ENCODE assay signal across 8 cellular contexts in the genomic region with DNA sequence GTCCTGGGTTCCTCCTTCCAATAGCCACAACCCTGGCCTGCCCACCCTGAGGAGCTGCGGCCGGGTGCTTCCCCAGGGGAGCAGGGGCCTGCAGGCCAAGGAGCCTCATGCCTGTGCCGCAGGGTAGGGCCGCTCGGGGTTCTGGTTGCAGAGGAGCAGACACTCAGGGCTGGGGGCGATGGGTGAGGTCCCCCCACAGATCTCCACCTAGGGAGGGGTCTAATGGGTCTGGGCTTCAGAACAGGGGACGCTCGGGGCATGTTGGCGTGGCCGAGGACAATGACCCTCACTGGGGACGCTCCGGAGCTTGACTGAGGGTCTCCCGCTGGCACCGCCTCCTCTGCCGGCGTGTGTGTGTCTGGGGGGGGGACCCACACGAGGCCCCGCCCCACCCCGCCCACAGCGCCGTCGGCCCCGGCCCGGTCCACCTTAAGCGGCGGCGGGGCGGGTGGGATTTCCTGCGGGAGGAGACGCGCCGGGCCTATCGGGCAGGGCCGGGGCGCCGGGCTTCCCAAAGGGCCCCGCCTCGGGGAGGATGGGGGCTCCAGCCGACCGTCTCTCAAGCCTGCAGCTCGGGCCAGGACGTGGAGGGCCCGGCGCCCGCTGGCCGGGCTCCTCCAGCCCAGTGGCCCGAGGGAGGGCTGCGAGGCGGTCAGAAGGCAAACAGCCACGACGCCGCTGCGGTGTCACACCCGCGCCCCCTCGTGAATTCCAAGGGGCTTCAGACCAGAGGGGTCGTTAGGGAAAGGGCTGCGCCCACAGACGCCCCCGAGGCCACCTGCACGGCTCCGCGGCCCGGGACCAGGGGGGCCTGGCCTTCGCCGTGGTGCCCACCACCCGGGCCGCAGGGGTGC. TPM values are rescaled to one million over a fixed set of nuclear protein-coding genes. Genes with fewer than 3 reads are reported as not detected.
DNase-seq lines count a peak whose midpoint lies in the region; ATAC-seq and TF ChIP-seq lines count a peak whose summit lies in the region.

No MANE protein-coding gene starts in this region.

- CTCF ChIA-PET in AG04449 (lab: Yijun Ruan, JAX), result interaction anchor here (2.0 to 3.3 kb wide), 2 partner anchors 12 to 400 kb away, joined by 5 to 27 read pairs; no protein-coding TSS in a partner anchor

- POLR2A ChIA-PET in AG04449 (lab: Yijun Ruan, JAX), result interaction anchor here (1.7 kb wide), 1 partner anchor 13 kb away, joined by 12 read pairs; the partner anchor contains the start of gene TRMT2A

- peaks cover 0 to 20% of the 10 kb centered on the region in 2 donors for H3K4me1 ChIP-seq in uterus

- no peaks in the 10 kb centered on the region for H3K27me3 ChIP-seq in uterus

- TF ChIP-seq POLR2A in uterus (IDR thresholded peaks at IDR 0.05), result peak in 1 of 2 donors; percentile 13

- H3K4me3 ChIP-seq in AG04449 (ENCODE audit: low read depth, low read length) (peak overlapping the region; percentile 77), astrocyte of the cerebellum (ENCODE audit: low read depth, low read length) (peak overlapping the region; percentile 79), uterus (peak overlapping the region; percentile 94 to 95)

- intact Hi-C loops in uterus (cut with DNase I; ENCODE audit: low total_unique reads), result no loop called here

- peak overlapping the region; percentile 92 to 97 for H3K27ac ChIP-seq in uterus

- DNase-seq in AG04449 (ENCODE audit: low read depth, low spot score) (no peak), HT-29 (ENCODE audit: low spot score) (peak; percentile 81), T-helper 22 cell (ENCODE audit: low read depth) (peak; percentile 72), astrocyte of the cerebellum (ENCODE audit: low read depth) (peak; percentile 49), hippocampal formation (lab: John Stamatoyannopoulos, UW) (peak; percentile 63 to 77), renal cortical epithelial cell (ENCODE audit: low read depth) (peak; percentile 28), uterus (peak; percentile 83 to 84)

- TF ChIP-seq CTCF in AG04449 (IDR thresholded peaks at IDR 0.05; ENCODE audit: insufficient read depth, low read length, missing control alignments), result no peak
- no peak for TF ChIP-seq CTCF in astrocyte of the cerebellum (IDR thresholded peaks at IDR 0.05; ENCODE audit: low read depth, low read length, missing control alignments)
- no peak for TF ChIP-seq CTCF in uterus (IDR thresholded peaks at IDR 0.05)

- ATAC-seq in GM18907 (IDR thresholded peaks at IDR 0.05; ENCODE audit: unreplicated experiment), result peak; percentile 40

- no peaks in the 10 kb centered on the region for H3K9me3 ChIP-seq in uterus

- in situ Hi-C loops in astrocyte of the cerebellum (cut with HindIII; ENCODE audit: low sequenced_read_pairs), result no loop called here

- no peaks in the 10 kb centered on the region for H3K36me3 ChIP-seq in uterus

RNA-seq across cellular contexts. Expression of gene ZDHHC8, which starts 0.6 kb away (rescaled TPM):
- 62.9 and 94.8 TPM in 2 replicates for total RNA-seq in HT-29 (2014; rRNA removed; shearing (Covaris generic))
- total RNA-seq in renal cortical epithelial cell (2.6 and 35.3 TPM in 2 replicates), uterus (10 to 100 TPM in 3 of 4 donors, 1 to 10 TPM in 1; 2.4 to 87.9 (median 20.1) TPM)

RNA-seq across cellular contexts. Expression of gene TRMT2A, which starts 13.9 kb away (rescaled TPM):
- total RNA-seq in HT-29 (2014; rRNA removed; shearing (Covaris generic)), result 241 and 278 TPM in 2 replicates
- total RNA-seq in renal cortical epithelial cell (28.8 and 29.3 TPM in 2 replicates), uterus (100 to 1,000 TPM in 1 of 4 donors, 10 to 100 TPM in 3; 30.9 to 123 (median 45.3) TPM)

RNA-seq across cellular contexts. Expression of gene RANBP1, which starts 15.1 kb away (rescaled TPM):
- total RNA-seq in HT-29 (2014; rRNA removed; shearing (Covaris generic)), result 978 and 1,308 TPM in 2 replicates
- total RNA-seq in renal cortical epithelial cell, result 173 and 360 TPM in 2 replicates
- total RNA-seq in uterus, result 100 to 1,000 TPM in 2 of 4 donors, 10 to 100 TPM in 2; 57.6 to 233 (median 135) TPM

RNA-seq across cellular contexts. Expression of gene CCDC188, which starts 19.9 kb away (rescaled TPM):
- 0.20 and 0.34 TPM in 2 replicates for total RNA-seq in HT-29 (2014; rRNA removed; shearing (Covaris generic))
- total RNA-seq in renal cortical epithelial cell (0.10 TPM in 1 of 2 replicates, not detected in the other), uterus (1 to 10 TPM in 2 of 4 donors, not detected in 2; 2.7 to 4.3 TPM)

RNA-seq across cellular contexts. Expression of gene DGCR8, which starts 50.9 kb away (rescaled TPM):
- 74.9 and 87.2 TPM in 2 replicates for total RNA-seq in HT-29 (2014; rRNA removed; shearing (Covaris generic))
- total RNA-seq in renal cortical epithelial cell, result 15.3 and 36.6 TPM in 2 replicates
- total RNA-seq in uterus, result 10 to 100 TPM; 13.2 to 56.2 (median 33.5) TPM
